Comparison of ENCODE assay signal across 8 cellular contexts in genomic region chr9:34377402-34377741, GRCh38. TPM values are rescaled to one million over a fixed set of nuclear protein-coding genes. Genes with fewer than 3 reads are reported as not detected.
DNase-seq lines count a peak whose midpoint lies in the region; ATAC-seq, FAIRE-seq and TF ChIP-seq lines count a peak whose summit lies in the region.

No MANE protein-coding gene starts in this region.

- H2AFZ ChIP-seq in SK-N-SH (ENCODE audit: low read depth), result peak overlapping the region; percentile 89

- no peak overlapping the region for H3K9ac ChIP-seq in SK-N-SH

- H3K9me2 ChIP-seq in SK-N-SH, result no peaks in the 10 kb centered on the region

- TF ChIP-seq RAD21 in SK-N-SH (IDR thresholded peaks at IDR 0.05; ENCODE audit: low read length), result no peak

- peaks cover 54% of the 10 kb centered on the region for H3K4me1 Mint-ChIP-seq in activated CD8-positive, alpha-beta T cell treated with anti-CD3 and anti-CD28 coated beads, Interleukin-2, amount 10 ng/mL, durations not matched to agents 7 days and 5 days (ENCODE audit: low read depth)

- H3K4me3 Mint-ChIP-seq in activated CD8-positive, alpha-beta T cell treated with anti-CD3 and anti-CD28 coated beads, Interleukin-2, amount 10 ng/mL, durations not matched to agents 7 days and 5 days, result peak overlapping the region; percentile 97

- H3K27ac ChIP-seq in SK-N-SH (ENCODE audit: low read depth in 2 of 2, low read length in 1 of 2) (peak overlapping the region in 1 of 2 experiments; percentile 44; a peak in 1 of 4 replicates), small intestine (ENCODE audit: low read depth in 1 of 2, low read length in 1 of 2) (peak overlapping the region; percentile 35 to 64)

- no peak for TF ChIP-seq CTCF in SK-N-SH (IDR thresholded peaks at IDR 0.05)

- H3K36me3 ChIP-seq in SK-N-SH (replicated peaks in 1 of 2; ENCODE audit: control insufficient read depth in 1 of 2, insufficient read depth in 2 of 2, low read length in 1 of 2), result no peaks in the 10 kb centered on the region
- peaks cover 0 to 2% of the 10 kb centered on the region in 2 donors for H3K36me3 ChIP-seq in small intestine (ENCODE audit: control insufficient read depth in 2 of 2, insufficient read depth in 2 of 2, low read length in 2 of 2)

- H3K27me3 ChIP-seq in SK-N-SH (ENCODE audit: insufficient read depth), result no peaks in the 10 kb centered on the region
- H3K27me3 ChIP-seq in small intestine (ENCODE audit: control insufficient read depth in 2 of 2, insufficient read depth in 2 of 2, low read length in 2 of 2), result no peaks in the 10 kb centered on the region

- CTCF ChIA-PET in SK-N-SH (lab: Yijun Ruan, JAX), result interaction anchor here (0.7 to 8.0 kb wide), 11 partner anchors 12 to 214 kb away, joined by 3 to 149 read pairs (median 4); no protein-coding TSS in a partner anchor
- CTCF ChIA-PET in activated CD8-positive, alpha-beta T cell treated with anti-CD3 and anti-CD28 coated beads, Interleukin-2, amount 10 ng/mL, durations not matched to agents 7 days and 5 days (lab: Charles Lee), result interaction anchor here (0.6 to 9.8 kb wide), 8 partner anchors 8 to 123 kb away, joined by 3 to 193 read pairs (median 3); no protein-coding TSS in a partner anchor

- peaks cover 7% of the 10 kb centered on the region for H3K36me3 Mint-ChIP-seq in activated CD8-positive, alpha-beta T cell treated with anti-CD3 and anti-CD28 coated beads, Interleukin-2, amount 10 ng/mL, durations not matched to agents 7 days and 5 days (ENCODE audit: low read depth)

- WGBS in SK-N-SH (ENCODE audit: low lambda C conversion rate), result 26% methylated on average over 21 of the region's 21 CpGs
- 1 to 5% (median 4%) methylated on average over 21 of the region's 21 CpGs for WGBS in small intestine, 3 donors

- peak overlapping the region; percentile 94 for H3K4me2 ChIP-seq in SK-N-SH

- peaks cover 12% of the 10 kb centered on the region for H3K27me3 Mint-ChIP-seq in activated CD8-positive, alpha-beta T cell treated with anti-CD3 and anti-CD28 coated beads, Interleukin-2, amount 10 ng/mL, durations not matched to agents 7 days and 5 days (ENCODE audit: low read depth)

- peak overlapping the region; percentile 60 for H3K27ac Mint-ChIP-seq in activated CD8-positive, alpha-beta T cell treated with anti-CD3 and anti-CD28 coated beads, Interleukin-2, amount 10 ng/mL, durations not matched to agents 7 days and 5 days

- H3K4me1 ChIP-seq in SK-N-SH (ENCODE audit: control insufficient read depth in 1 of 2, insufficient read depth in 2 of 2, low read depth in 1 of 2, low read length in 1 of 2) (peaks cover 7 to 40% of the 10 kb centered on the region in 2 experiments; a peak in 3 of 4 replicates), small intestine (ENCODE audit: control insufficient read depth in 2 of 2, insufficient read depth in 1 of 2, low read depth in 1 of 2, low read length in 1 of 2) (peaks cover 2 to 4% of the 10 kb centered on the region in 2 donors)

- H3K9me3 ChIP-seq in SK-N-SH (no peaks in the 10 kb centered on the region), small intestine (ENCODE audit: control insufficient read depth, low read depth) (no peaks in the 10 kb centered on the region)

- H3K9me3 Mint-ChIP-seq in activated CD8-positive, alpha-beta T cell treated with anti-CD3 and anti-CD28 coated beads, Interleukin-2, amount 10 ng/mL, durations not matched to agents 7 days and 5 days (ENCODE audit: insufficient read depth), result no peaks in the 10 kb centered on the region

- H3F3A ChIP-seq in SK-N-SH (replicated peaks; ENCODE audit: insufficient read depth), result peaks cover 4% of the 10 kb centered on the region

- no peak for TF ChIP-seq EP300 in SK-N-SH (IDR thresholded peaks at IDR 0.05; ENCODE audit: borderline replicate concordance in 1 of 2, low read depth in 1 of 2, low read length in 1 of 2)

- DNase-seq in SK-N-SH (peak; percentile 40), small intestine (no peak), foreskin melanocyte (no peak)
- peak; percentile 33 for DNase-seq in activated CD8-positive, alpha-beta T cell treated with anti-CD3 and anti-CD28 coated beads, Interleukin-2, amount 10 ng/mL, durations not matched to agents 7 days and 5 days
- no peak for DNase-seq in stimulated activated naive CD4-positive, alpha-beta T cell (lab: John Stamatoyannopoulos, UW)

- no peak for FAIRE-seq in small intestine (lab: Jason Lieb, UNC)

- H3K4me3 ChIP-seq in SK-N-SH (ENCODE audit: low read depth in 2 of 2, low read length in 1 of 2) (peak overlapping the region; percentile 83 to 84), iPS-11a (ENCODE audit: low read depth, low read length) (peak overlapping the region; percentile 37), small intestine (ENCODE audit: low read depth in 1 of 2, low read length in 2 of 2) (peak overlapping the region in 1 of 2 donors; percentile 85)

- H4K20me1 ChIP-seq in SK-N-SH (ENCODE audit: insufficient read depth), result no peaks in the 10 kb centered on the region

- no peaks in the 10 kb centered on the region for H3K79me2 ChIP-seq in SK-N-SH (ENCODE audit: insufficient read depth)

- POLR2A ChIA-PET in SK-N-SH (lab: Yijun Ruan, JAX), result interaction anchor here (1.8 kb wide), 1 partner anchor 32 kb away, joined by 6 read pairs; no protein-coding TSS in a partner anchor
- POLR2A ChIA-PET in activated CD8-positive, alpha-beta T cell treated with anti-CD3 and anti-CD28 coated beads, Interleukin-2, amount 10 ng/mL, durations not matched to agents 7 days and 5 days (lab: Charles Lee), result interaction anchor here (1.3 kb wide), 1 partner anchor 47 kb away, joined by 11 read pairs; no protein-coding TSS in a partner anchor

- ATAC-seq in SK-N-SH treated with all-trans-retinoic acid at 6 μM for 48 hours (no peak), GM21528 (IDR thresholded peaks at IDR 0.05; ENCODE audit: low FRiP score, unreplicated experiment) (no peak)
- no peak for ATAC-seq in activated CD8-positive, alpha-beta T cell treated with anti-CD3 and anti-CD28 coated beads, Interleukin-2, amount 10 ng/mL, durations not matched to agents 7 days and 5 days

TF ChIP-seq in SK-N-SH treated with all-trans-retinoic acid at 6 μM for 48 hours, 23 proteins besides CTCF, POLR2A, EP300 and RAD21:
- no peak for TF ChIP-seq ZNF70 (CRISPR knock-in tag; IDR thresholded peaks at IDR 0.05)
TF ChIP-seq in SK-N-SH treated with all-trans-retinoic acid at 6 μM for 48 hours: peak in this region for 0.

RNA-seq across cellular contexts. Expression of gene MYORG, which starts 0.7 kb away (rescaled TPM):
- polyA plus RNA-seq in SK-N-SH (2012; rRNA removed) (0.97 and 1.1 TPM in 2 replicates), small intestine (10 to 100 TPM in 2 of 3 donors, 1 to 10 TPM in 1; 9.7 to 17.1 (median 10.3) TPM)
- 1.2 and 1.5 TPM in 2 replicates for polyA plus RNA-seq in SK-N-SH (2012; cell fraction: cytosol; rRNA removed)
- polyA plus RNA-seq in SK-N-SH (2012; cell fraction: nucleus; rRNA removed), result 0.92 and 1.2 TPM in 2 replicates
- 1 to 10 TPM; 8.8 to 9.1 TPM for total RNA-seq in activated CD8-positive, alpha-beta T cell treated with anti-CD3 and anti-CD28 coated beads, Interleukin-2, amount 10 ng/mL, durations not matched to agents 7 days and 5 days

RNA-seq across cellular contexts. Expression of gene NUDT2, which starts 48.0 kb away (rescaled TPM):
- polyA plus RNA-seq in SK-N-SH (2012; rRNA removed), result 47.8 and 65.2 TPM in 2 replicates
- polyA plus RNA-seq in SK-N-SH (2012; cell fraction: cytosol; rRNA removed), result 56.6 and 57.2 TPM in 2 replicates
- polyA plus RNA-seq in SK-N-SH (2012; cell fraction: nucleus; rRNA removed), result 37.6 and 40.3 TPM in 2 replicates
- 10 to 100 TPM; 28.9 to 31.6 TPM for total RNA-seq in activated CD8-positive, alpha-beta T cell treated with anti-CD3 and anti-CD28 coated beads, Interleukin-2, amount 10 ng/mL, durations not matched to agents 7 days and 5 days
- polyA plus RNA-seq in small intestine, result 10 to 100 TPM; 25.5 to 47.3 (median 37.5) TPM

RNA-seq across cellular contexts. Expression of gene KIF24, which starts 48.3 kb away (rescaled TPM):
- polyA plus RNA-seq in SK-N-SH (2012; rRNA removed), result 1.2 and 1.4 TPM in 2 replicates
- 0.54 and 0.93 TPM in 2 replicates for polyA plus RNA-seq in SK-N-SH (2012; cell fraction: cytosol; rRNA removed)
- 2.2 and 3.3 TPM in 2 replicates for polyA plus RNA-seq in SK-N-SH (2012; cell fraction: nucleus; rRNA removed)
- total RNA-seq in activated CD8-positive, alpha-beta T cell treated with anti-CD3 and anti-CD28 coated beads, Interleukin-2, amount 10 ng/mL, durations not matched to agents 7 days and 5 days, result 10 to 100 TPM; 11.2 to 11.4 TPM
- 1 to 10 TPM in 1 of 3 donors, under 1 TPM in 2; 0.27 to 1.5 (median 0.45) TPM for polyA plus RNA-seq in small intestine

Comparison
In these comparisons a context has a peak if more than half of its experiments do, and no peak if none do; other contexts are left out.
1. DNase-seq: peak in SK-N-SH (single experiment) and activated CD8-positive, alpha-beta T cell treated with anti-CD3 and anti-CD28 coated beads, Interleukin-2, amount 10 ng/mL, durations not matched to agents 7 days and 5 days (single experiment); none in small intestine (single experiment), stimulated activated naive CD4-positive, alpha-beta T cell (0 of 6) and foreskin melanocyte (single experiment).